In genomic region chr17:9185142-9185541, GRCh38 we compare ENCODE assay signal across 14 cellular contexts.
DNase-seq lines count a peak whose midpoint lies in the region; ATAC-seq, FAIRE-seq and TF ChIP-seq lines count a peak whose summit lies in the region.
"Had no signal": no experiment of that assay in that cellular context is flagged by ENCODE, and none has a peak within 500 bp of the region (broad histone marks: within the 10 kb centered on the region; RNA-seq: fewer than 3 reads in every experiment).

No MANE protein-coding gene starts in this region.

- no peak overlapping the region for H2BK15ac ChIP-seq in H1 (ENCODE audit: low read length)

- H2BK20ac ChIP-seq in H1 (ENCODE audit: low read length) = no peak overlapping the region

- ATAC-seq in Right ventricle myocardium inferior (no peak), heart left ventricle (no peak), pancreas (peak in 3 of 4 donors; percentile 27 to 73 (median 47)), HG03097 (IDR thresholded peaks at IDR 0.05; ENCODE audit: low FRiP score, unreplicated experiment) (no peak)

- no peaks in the 10 kb centered on the region for H3K23me2 ChIP-seq in H1 (ENCODE audit: low read depth, low read length)

- TF ChIP-seq RAD21 in H1 (IDR thresholded peaks at IDR 0.05 in 1 of 2, conservative IDR thresholded peaks at IDR 0.05 in 1 of 2; ENCODE audit: low read depth in 2 of 2, low read length in 2 of 2) = no peak

- H3K27ac ChIP-seq in heart left ventricle = no peak overlapping the region
- H3K27ac ChIP-seq in H1 (ENCODE audit: low read depth, low read length) = no peak overlapping the region
- peak overlapping the region in 2 of 4 donors; percentile 26 to 42 for H3K27ac ChIP-seq in pancreas
- H3K27ac ChIP-seq: SK-N-MC had no signal

- H3K4me1 ChIP-seq in heart left ventricle (no peaks in the 10 kb centered on the region), H1 (replicated peaks in 1 of 4; ENCODE audit: control insufficient read depth in 3 of 4, insufficient read depth in 4 of 4, low read length in 3 of 4) (peaks cover 0 to 7% (median 5%) of the 10 kb centered on the region in 4 experiments; a peak in 6 of 7 replicates), pancreas (no peaks in the 10 kb centered on the region)

- H2BK5ac ChIP-seq in H1 (ENCODE audit: low read depth, low read length) = peak overlapping the region; percentile 71; the same call in 1 of the 2 replicates

- H3K36me3 ChIP-seq in heart left ventricle (no peaks in the 10 kb centered on the region), H1 (ENCODE audit: control insufficient read depth in 2 of 4, insufficient read depth in 4 of 4, low read length in 3 of 4) (no peaks in the 10 kb centered on the region), pancreas (no peaks in the 10 kb centered on the region)
- H3K36me3 ChIP-seq: MG63 had no signal

- no peak overlapping the region for H3K4ac ChIP-seq in H1 (replicated peaks; ENCODE audit: insufficient read length, low read depth, low read length)

- no peak overlapping the region for H3K23ac ChIP-seq in H1 (ENCODE audit: insufficient read length)

- no peaks in the 10 kb centered on the region for H3K79me1 ChIP-seq in H1 (ENCODE audit: low read depth, low read length)

- POLR2A ChIA-PET in H1 (lab: Charles Lee; ENCODE audit: partially characterized antibody) = no interaction called here

- no peaks in the 10 kb centered on the region for H4K20me1 ChIP-seq in H1 (replicated peaks in 1 of 2; ENCODE audit: control insufficient read depth in 1 of 2, insufficient read depth in 2 of 2, low read length in 2 of 2)

- no peak overlapping the region for H3K56ac ChIP-seq in H1 (replicated peaks; ENCODE audit: insufficient read length, low read depth, low read length)

- TF ChIP-seq CTCF in heart left ventricle (IDR thresholded peaks at IDR 0.05) (no peak), H1 (IDR thresholded peaks at IDR 0.05; ENCODE audit: control extremely low read depth in 1 of 3, insufficient read depth in 1 of 3, low read depth in 1 of 3, low read length in 3 of 3) (no peak), pancreas (IDR thresholded peaks at IDR 0.05) (no peak)

- H3K4me3 ChIP-seq in heart left ventricle (no peak overlapping the region), H1 (ENCODE audit: extremely low read depth in 1 of 4, insufficient read depth in 2 of 4, low read depth in 3 of 4, low read length in 4 of 4) (no peak overlapping the region), pancreas (no peak overlapping the region)
- H3K4me3 ChIP-seq: MG63, SK-N-MC had no signal

- intact Hi-C loops in Right ventricle myocardium inferior (cut with DNase I) (no loop called here), heart left ventricle (cut with DNase I) (no loop called here), pancreas (cut with DNase I) (no loop called here)

- CTCF ChIA-PET in H1 (lab: Charles Lee; ENCODE audit: partially characterized antibody) = interaction anchor here (0.9 to 1.8 kb wide), 3 partner anchors 14 to 190 kb away, joined by 4 to 5 read pairs (median 5); no protein-coding TSS in a partner anchor

- H2BK120ac ChIP-seq in H1 (replicated peaks; ENCODE audit: low read depth, low read length) = no peak overlapping the region

- no peaks in the 10 kb centered on the region for H3K9me3 ChIP-seq in heart left ventricle
- no peaks in the 10 kb centered on the region for H3K9me3 ChIP-seq in H1 (ENCODE audit: insufficient read depth in 2 of 2, low read depth in 1 of 2, low read length in 1 of 2)
- no peaks in the 10 kb centered on the region for H3K9me3 ChIP-seq in pancreas
- H3K9me3 ChIP-seq: MG63 had no signal

- 72 to 81% (median 73%) methylated on average over 8 to 9 of the region's 9 CpGs for WGBS in heart left ventricle, 4 donors
- WGBS in H1 (ENCODE audit: extremely low coverage in 1 of 2, insufficient coverage in 1 of 2, insufficient read length in 1 of 2, insufficient replicate concordance in 2 of 2, low coverage in 1 of 2, low lambda C conversion rate in 2 of 2, missing lambda C conversion rate in 1 of 2), 2 experiments = 74% methylated on average over 9 of the region's 9 CpGs; no CpG with 5 or more reads in 1 of the 2 experiments
- 43 to 57% methylated on average over 9 of the region's 9 CpGs for WGBS in pancreas, 2 donors

- H3K9ac ChIP-seq in H1 (replicated peaks in 1 of 4; ENCODE audit: extremely low read depth in 1 of 4, low read depth in 3 of 4, low read length in 3 of 4) = no peak overlapping the region

- no peak overlapping the region for H2BK12ac ChIP-seq in H1 (ENCODE audit: low read depth, low read length)

- H4K8ac ChIP-seq in H1 (ENCODE audit: extremely low read depth, insufficient read depth, low read length) = no peak overlapping the region

- no peak for TF ChIP-seq EP300 in H1 (IDR thresholded peaks at IDR 0.05; ENCODE audit: borderline replicate concordance in 1 of 2, low read depth in 2 of 2, low read length in 2 of 2)

- no peak overlapping the region for H3K14ac ChIP-seq in H1 (ENCODE audit: insufficient read length)

- no peak overlapping the region for H2AFZ ChIP-seq in H1 (ENCODE audit: low read length)

- no peaks in the 10 kb centered on the region for H3K79me2 ChIP-seq in H1 (ENCODE audit: control insufficient read depth in 1 of 2, insufficient read depth in 2 of 2, low read length in 2 of 2)

- H3K4me2 ChIP-seq in H1 (ENCODE audit: insufficient read depth in 1 of 2, low read depth in 2 of 2, low read length in 2 of 2) = no peak overlapping the region

- H3K27me3 ChIP-seq in heart left ventricle = no peaks in the 10 kb centered on the region
- no peaks in the 10 kb centered on the region for H3K27me3 ChIP-seq in H1 (replicated peaks in 1 of 4; ENCODE audit: control insufficient read depth in 3 of 4, extremely low read depth in 1 of 4, insufficient read depth in 3 of 4, low read length in 3 of 4)
- no peaks in the 10 kb centered on the region for H3K27me3 ChIP-seq in pancreas
- H3K27me3 ChIP-seq: MG63 had no signal

- no peak overlapping the region; the same call in 1 of the 2 replicates for H3K18ac ChIP-seq in H1 (ENCODE audit: extremely low read depth, low read length)

- DNase-seq in Right ventricle myocardium inferior (ENCODE audit: missing footprints) (peak; percentile 9), heart left ventricle (no peak), H1 (ENCODE audit: low read depth in 1 of 2, low spot score in 2 of 2) (no peak), pancreas (peak in 1 of 6 donors; percentile 34), SIG-M5 (lab: John Stamatoyannopoulos, UW) (no peak), NCI-H82 treated with DMSO at 0.1 percent for 48 hours (lab: John Stamatoyannopoulos, UW; ENCODE audit: unreplicated experiment) (no peak)
- DNase-seq: EL, H7, MG63, NCI-H1092 treated with DMSO at 0.1 percent for 48 hours, NCI-H2029, NCI-H748 treated with DMSO at 0.1 percent for 48 hours had no signal

- no peak overlapping the region for H2AK5ac ChIP-seq in H1 (ENCODE audit: low read depth, low read length)

- H4K5ac ChIP-seq in H1 (ENCODE audit: insufficient read length, low read depth, low read length) = no peak overlapping the region

- TF ChIP-seq POLR2A in heart left ventricle (IDR thresholded peaks at IDR 0.05) (no peak), H1 (IDR thresholded peaks at IDR 0.05; ENCODE audit: control extremely low read depth in 1 of 2, low read depth in 2 of 2, low read length in 2 of 2) (no peak)

- FAIRE-seq in H1 (lab: Jason Lieb, UNC) = no peak
- no peak for FAIRE-seq in pancreas (lab: Jason Lieb, UNC)

- peak overlapping the region; percentile 58 for H4K91ac ChIP-seq in H1 (replicated peaks; ENCODE audit: insufficient read length, low read length)

TF ChIP-seq in H1, 55 proteins besides CTCF, POLR2A, EP300 and RAD21:
- no peak for TF ChIP-seq BCL11A (IDR thresholded peaks at IDR 0.05; ENCODE audit: low read depth in 2 of 2, low read length in 2 of 2)
- no peak for TF ChIP-seq HDAC6 (IDR thresholded peaks at IDR 0.05; ENCODE audit: low read depth, low read length)
- no peak for TF ChIP-seq KDM4A (IDR thresholded peaks at IDR 0.05; ENCODE audit: low read depth, low read length, severe bottlenecking)
- TF ChIP-seq TBP (IDR thresholded peaks at IDR 0.05; ENCODE audit: low read depth, low read length) = no peak
- TF ChIP-seq MAX (IDR thresholded peaks at IDR 0.05) = no peak
TF ChIP-seq in H1: peak in this region for 0.

Comparison
In these comparisons a context has a peak if more than half of its experiments do, and no peak if none do; other contexts are left out.
1. ATAC-seq: peak in pancreas (3 of 4); none in Right ventricle myocardium inferior (single experiment), heart left ventricle (0 of 4) and HG03097 (single experiment).